Comparison of ENCODE assay signal across 1 cellular context in the genomic region with DNA sequence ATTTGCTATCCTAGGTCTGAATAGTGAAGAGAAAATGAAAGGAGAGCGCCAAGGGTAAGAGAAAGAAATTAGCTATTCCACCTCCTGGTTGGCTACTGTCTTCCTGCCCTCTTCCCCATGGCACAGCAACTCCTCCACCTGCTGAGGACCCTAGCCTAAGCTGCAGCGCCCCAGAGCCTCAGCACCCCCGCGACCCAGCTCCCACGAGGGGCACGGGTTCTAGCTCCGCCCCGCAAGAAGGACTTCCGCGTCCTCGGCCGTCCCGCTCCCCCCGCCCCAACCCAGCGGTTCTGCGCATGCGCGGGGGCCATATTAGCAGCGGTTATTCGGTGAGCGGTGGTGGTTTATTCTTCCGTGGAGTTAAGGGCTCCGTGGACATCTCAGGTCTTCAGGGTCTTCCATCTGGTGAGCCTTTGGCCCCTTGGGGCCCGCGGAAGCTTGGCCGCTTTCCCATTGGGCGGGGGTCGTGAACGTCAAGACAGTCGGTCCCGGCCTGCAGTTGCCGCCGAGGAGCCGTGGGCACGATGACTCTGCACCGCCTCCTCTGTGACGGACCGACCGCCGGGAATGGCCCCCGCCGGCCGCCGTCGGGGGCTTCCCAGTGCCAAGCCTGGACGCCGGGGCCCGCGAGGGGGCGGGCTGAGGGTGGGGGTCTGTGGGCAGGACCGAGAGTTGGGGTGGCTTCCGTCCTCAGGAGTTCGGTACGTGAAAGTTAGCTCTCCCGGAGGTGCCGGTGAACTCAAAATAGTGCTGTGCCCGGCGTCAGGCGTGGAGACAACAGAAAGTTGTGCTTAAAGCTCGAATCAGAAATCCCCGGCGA.
A peak's percentile ranks its signal among the peaks of the same experiment; 100 is the strongest.
TF ChIP-seq lines count a peak whose summit lies in the region.

Gene PSMA4 (plus strand): TSS at position 310 of the 820 bp plus-strand sequence. CDS start 1,484 bp downstream, outside the sequence.

TF ChIP-seq in H1, 55 proteins besides CTCF, POLR2A, EP300 and RAD21 (continued from another document):
- TF ChIP-seq JUN (IDR thresholded peaks at IDR 0.05; ENCODE audit: low read depth, low read length): no peak
- no peak for TF ChIP-seq BCL11A (IDR thresholded peaks at IDR 0.05; ENCODE audit: low read depth in 2 of 2, low read length in 2 of 2)
- no peak for TF ChIP-seq GABPA (IDR thresholded peaks at IDR 0.05; ENCODE audit: borderline replicate concordance, insufficient read depth, low read length)
- TF ChIP-seq SP2 (IDR thresholded peaks at IDR 0.05; ENCODE audit: low read length): no peak
- peak; percentile 69 for TF ChIP-seq TBP (IDR thresholded peaks at IDR 0.05; ENCODE audit: low read depth, low read length)
- TF ChIP-seq SAP30 (IDR thresholded peaks at IDR 0.05; ENCODE audit: insufficient read depth, insufficient replicate concordance, low read length): no peak
- 0 out of 4 replicates have a peak, but pooled peaks have one; percentile 1 to 34 for TF ChIP-seq SIN3A (conservative IDR thresholded peaks at IDR 0.05 in 1 of 2, IDR thresholded peaks at IDR 0.05 in 1 of 2; ENCODE audit: low read depth in 1 of 2, low read length in 2 of 2)
- TF ChIP-seq SIRT6 (IDR thresholded peaks at IDR 0.05; ENCODE audit: low read length): no peak
- TF ChIP-seq FOSL1 (IDR thresholded peaks at IDR 0.05; ENCODE audit: insufficient read depth, low read depth, low read length): no peak
- no peak for TF ChIP-seq KDM1A (IDR thresholded peaks at IDR 0.05; ENCODE audit: borderline replicate concordance, low read length)
- no peak for TF ChIP-seq JUND (IDR thresholded peaks at IDR 0.05; ENCODE audit: low read length)
- TF ChIP-seq POU5F1 (IDR thresholded peaks at IDR 0.05; ENCODE audit: low read depth, low read length): no peak
- TF ChIP-seq HDAC2 (IDR thresholded peaks at IDR 0.05; ENCODE audit: borderline replicate concordance in 1 of 2, low read depth in 2 of 2, low read length in 2 of 2): 0 out of 4 replicates have a peak, but pooled peaks of 1 of the 2 experiments have one; percentile 48
- no peak for TF ChIP-seq E2F6 (IDR thresholded peaks at IDR 0.05)
- no peak for TF ChIP-seq TCF12 (IDR thresholded peaks at IDR 0.05; ENCODE audit: low read depth, low read length)
- TF ChIP-seq EZH2 (IDR thresholded peaks at IDR 0.05; ENCODE audit: low read depth, low read length, severe bottlenecking): no peak
- 0 out of 2 replicates have a peak, but pooled peaks have one; percentile 32 for TF ChIP-seq CREB1 (IDR thresholded peaks at IDR 0.05)
- 0 out of 2 replicates have a peak, but pooled peaks have one; percentile 48 for TF ChIP-seq SP4 (IDR thresholded peaks at IDR 0.05; ENCODE audit: low read length)
- TF ChIP-seq SRF (IDR thresholded peaks at IDR 0.05; ENCODE audit: low read depth, low read length): no peak
- no peak for TF ChIP-seq CHD1 (IDR thresholded peaks at IDR 0.05; ENCODE audit: low read depth, low read length)
- peak; percentile 69; the same call in 1 of the 2 replicates for TF ChIP-seq POLR2AphosphoS5 (IDR thresholded peaks at IDR 0.05; ENCODE audit: low read depth, low read length)
- TF ChIP-seq CHD7 (IDR thresholded peaks at IDR 0.05; ENCODE audit: insufficient replicate concordance, low read length): no peak
- TF ChIP-seq RNF2 (IDR thresholded peaks at IDR 0.05; ENCODE audit: borderline replicate concordance, low read depth, low read length, missing control alignments, poor library complexity, severe bottlenecking): no peak
- no peak for TF ChIP-seq ATF3 (IDR thresholded peaks at IDR 0.05; ENCODE audit: insufficient read depth, low read depth, low read length)
- 0 out of 2 replicates have a peak, but pooled peaks have one; percentile 43 for TF ChIP-seq ATF2 (IDR thresholded peaks at IDR 0.05; ENCODE audit: low read length)
- TF ChIP-seq CBX8 (IDR thresholded peaks at IDR 0.05; ENCODE audit: borderline replicate concordance, low read depth, low read length): no peak
- TF ChIP-seq TAF7 (optimal IDR thresholded peaks at IDR 0.05; ENCODE audit: borderline replicate concordance, low read depth, low read length): peak; percentile 82
- TF ChIP-seq PHF8 (conservative IDR thresholded peaks at IDR 0.05; ENCODE audit: low read depth, low read length): peak; percentile 94
- no peak for TF ChIP-seq RXRA (IDR thresholded peaks at IDR 0.05; ENCODE audit: insufficient read depth, low read depth, low read length)
- TF ChIP-seq GTF2F1 (IDR thresholded peaks at IDR 0.05; ENCODE audit: borderline replicate concordance, low read depth, low read length): no peak
- TF ChIP-seq RFX5 (IDR thresholded peaks at IDR 0.05; ENCODE audit: borderline replicate concordance, low read depth, low read length): no peak
- no peak for TF ChIP-seq ZNF274 (IDR thresholded peaks at IDR 0.05; ENCODE audit: borderline replicate concordance, extremely low read depth, low read length)
- TF ChIP-seq SUZ12 (IDR thresholded peaks at IDR 0.05; ENCODE audit: low read length): no peak
- TF ChIP-seq TEAD4 (IDR thresholded peaks at IDR 0.05; ENCODE audit: low read depth, low read length): no peak
- TF ChIP-seq NRF1 (IDR thresholded peaks at IDR 0.05; ENCODE audit: low read depth, low read length): peak; percentile 82
- no peak for TF ChIP-seq BRCA1 (IDR thresholded peaks at IDR 0.05; ENCODE audit: low read depth, low read length)
- no peak for TF ChIP-seq KDM5A (IDR thresholded peaks at IDR 0.05; ENCODE audit: low read length)
- no peak for TF ChIP-seq CTBP2 (IDR thresholded peaks at IDR 0.05; ENCODE audit: borderline replicate concordance, insufficient read depth, insufficient read length, low read length)
- TF ChIP-seq HDAC6 (IDR thresholded peaks at IDR 0.05; ENCODE audit: low read depth, low read length): no peak
- no peak for TF ChIP-seq CBX5 (IDR thresholded peaks at IDR 0.05; ENCODE audit: low read depth, low read length)
